In genomic region chr3:119173325-119173724, GRCh38 we compare ENCODE assay signal across 22 cellular contexts. TPM values are rescaled to one million over a fixed set of nuclear protein-coding genes. Genes with fewer than 3 reads are reported as not detected.
DNase-seq lines count a peak whose midpoint lies in the region; ATAC-seq and TF ChIP-seq lines count a peak whose summit lies in the region.
"Had no signal": no experiment of that assay in that cellular context is flagged by ENCODE, and none has a peak within 500 bp of the region (broad histone marks: within the 10 kb centered on the region; RNA-seq: fewer than 3 reads in every experiment).

Gene UPK1B, plus strand, starts transcription at chr3:119173598. Its CDS starts 13,144 bp downstream, at chr3:119186742.

- no peak within 1 kb of the TSS for H3K4me3 ChIP-seq in GM23248
- H3K4me3 ChIP-seq: gastroesophageal sphincter, sigmoid colon, transverse colon had no signal

- H4K20me1 ChIP-seq in GM23248 (ENCODE audit: insufficient read depth): no peaks in the 10 kb centered on the region

- no peaks in the 10 kb centered on the region for H3K27me3 ChIP-seq in GM23248 (replicated peaks; ENCODE audit: insufficient read depth)
- H3K27me3 ChIP-seq: gastroesophageal sphincter, sigmoid colon, transverse colon had no signal

- no peaks in the 10 kb centered on the region for H3K9me2 ChIP-seq in GM23248 (ENCODE audit: insufficient read depth)

- H3K9me3 Mint-ChIP-seq in WTC11: peaks cover 3% of the 10 kb centered on the region; the same call in 1 of the 2 replicates
- no peaks in the 10 kb centered on the region for H3K9me3 Mint-ChIP-seq in osteocyte (ENCODE audit: unreplicated experiment)
- H3K9me3 Mint-ChIP-seq: activated T-cell treated with anti-CD3 and anti-CD28 coated beads, Interleukin-2, amount 50 U/mL, for 4 hours had no signal

- H3K4me3 Mint-ChIP-seq in WTC11: peak within 1 kb of the TSS; percentile 26; the same call in 1 of the 2 replicates
- H3K4me3 Mint-ChIP-seq in osteocyte (ENCODE audit: unreplicated experiment): peak within 1 kb of the TSS; percentile 8
- H3K4me3 Mint-ChIP-seq: activated T-cell treated with anti-CD3 and anti-CD28 coated beads, Interleukin-2, amount 50 U/mL, for 4 hours had no signal

- CTCF ChIA-PET in WTC11 (lab: Charles Lee): interaction anchor here (0.7 to 1.6 kb wide), 6 partner anchors 67 to 570 kb away, joined by 3 to 7 read pairs (median 4); partner anchors contain the start of gene B4GALT4

- ATAC-seq in WTC11 (peak; percentile 100), HG03095 (IDR thresholded peaks at IDR 0.05; ENCODE audit: unreplicated experiment) (no peak), HG03139 (IDR thresholded peaks at IDR 0.05; ENCODE audit: unreplicated experiment) (no peak)
- ATAC-seq: activated T-cell treated with anti-CD3 and anti-CD28 coated beads, Interleukin-2, amount 50 U/mL, for 4 hours; gastroesophageal sphincter; left colon had no signal

- H3K36me3 Mint-ChIP-seq in WTC11 (no peaks in the 10 kb centered on the region), osteocyte (ENCODE audit: unreplicated experiment) (no peaks in the 10 kb centered on the region)

- H3F3A ChIP-seq in GM23248 (ENCODE audit: insufficient read depth): peaks cover 8% of the 10 kb centered on the region; the same call in 1 of the 2 replicates

- 0 out of 2 replicates have a peak within 1 kb of the TSS, but pooled peaks have one; percentile 14 for H2AFZ ChIP-seq in GM23248

- DNase-seq in GM23248 (no peak), WTC11 (ENCODE audit: low spot score) (peak; percentile 62), islet precursor cell (peak; percentile 85), osteocyte (ENCODE audit: extremely low spot score, unreplicated experiment) (no peak), NCI-H1105 (lab: John Stamatoyannopoulos, UW) (no peak)
- no peak for DNase-seq in NK-92 treated with Interleukin-12 subunit alpha and Interleukin-12 subunit beta, amount 100 ng/mL, for 24 hours (lab: John Stamatoyannopoulos, UW)
- DNase-seq: activated T-cell treated with anti-CD3 and anti-CD28 coated beads, Interleukin-2, amount 50 U/mL, for 4 hours; cerebellar nuclear complex; GF-D8; left colon; NCI-H2081 treated with DMSO at 0.1 percent for 48 hours; SHP77 treated with DMSO at 0.1 percent for 48 hours; sigmoid colon; stimulated activated CD4-positive, alpha-beta T cell treated with anti-CD3 and anti-CD28 coated beads, Interleukin-4, amount 100 ng/mL, for 1 hour; T-helper 9 cell; transverse colon had no signal

- H3K27ac ChIP-seq in GM23248: no peak within 1 kb of the TSS
- H3K27ac ChIP-seq: gastroesophageal sphincter, sigmoid colon, transverse colon had no signal

- H3K9ac ChIP-seq in GM23248: no peak within 1 kb of the TSS

- peaks cover 8% of the 10 kb centered on the region for H3K4me1 ChIP-seq in GM23248 (ENCODE audit: insufficient read depth)
- H3K4me1 ChIP-seq: gastroesophageal sphincter, sigmoid colon had no signal

- no peaks in the 10 kb centered on the region for H3K79me2 ChIP-seq in GM23248 (ENCODE audit: insufficient read depth)

- H3K36me3 ChIP-seq in GM23248 (ENCODE audit: low read depth): no peaks in the 10 kb centered on the region
- H3K36me3 ChIP-seq: gastroesophageal sphincter, sigmoid colon, transverse colon had no signal

- POLR2A ChIA-PET in WTC11 (lab: Charles Lee): no interaction called here

- 51 to 53% methylated on average over 13 of the region's 13 CpGs for WGBS in GM23248 (ENCODE audit: low coverage in 1 of 2, low lambda C conversion rate in 2 of 2, missing lambda C conversion rate in 2 of 2), 2 experiments

- no peaks in the 10 kb centered on the region for H3K9me3 ChIP-seq in GM23248 (ENCODE audit: low read depth)
- H3K9me3 ChIP-seq: gastroesophageal sphincter, sigmoid colon, transverse colon had no signal

- no peak within 1 kb of the TSS for H3K4me2 ChIP-seq in GM23248 (ENCODE audit: unreplicated experiment)

- H3K27me3 Mint-ChIP-seq in WTC11 (ENCODE audit: low read depth) (peaks cover 7% of the 10 kb centered on the region; the same call in 1 of the 2 replicates), osteocyte (ENCODE audit: unreplicated experiment) (no peaks in the 10 kb centered on the region)

- H3K4me1 Mint-ChIP-seq in WTC11: peaks cover 13% of the 10 kb centered on the region
- peaks cover 24% of the 10 kb centered on the region for H3K4me1 Mint-ChIP-seq in osteocyte (ENCODE audit: unreplicated experiment)

- TF ChIP-seq CTCF in WTC11 (IDR thresholded peaks at IDR 0.05) (no peak), osteocyte (IDR thresholded peaks at IDR 0.05) (no peak)

- H3K27ac Mint-ChIP-seq in WTC11 (no peak within 1 kb of the TSS), osteocyte (ENCODE audit: unreplicated experiment) (no peak within 1 kb of the TSS)

- in situ Hi-C loops in GM23248 (cut with MboI): no loop called here

TF ChIP-seq in WTC11, 78 proteins besides CTCF, POLR2A, EP300 and RAD21 (continues in another document):
- TF ChIP-seq ZSCAN18 (CRISPR knock-in tag; IDR thresholded peaks at IDR 0.05): no peak
- TF ChIP-seq USF1 (CRISPR knock-in tag; IDR thresholded peaks at IDR 0.05): 0 out of 2 replicates have a peak, but pooled peaks have one; percentile 45
- TF ChIP-seq IRF2 (CRISPR knock-in tag; IDR thresholded peaks at IDR 0.05; ENCODE audit: borderline replicate concordance, low read depth): no peak
- no peak for TF ChIP-seq ATF2 (CRISPR knock-in tag; IDR thresholded peaks at IDR 0.05; ENCODE audit: borderline replicate concordance, low read depth)
- TF ChIP-seq AFF4 (CRISPR knock-in tag; IDR thresholded peaks at IDR 0.05; ENCODE audit: borderline replicate concordance): no peak
- no peak for TF ChIP-seq EMX1 (CRISPR knock-in tag; IDR thresholded peaks at IDR 0.05)
- no peak for TF ChIP-seq SOX15 (CRISPR knock-in tag; IDR thresholded peaks at IDR 0.05)
- TF ChIP-seq USF2 (CRISPR knock-in tag; IDR thresholded peaks at IDR 0.05): peak; percentile 72

RNA-seq across cellular contexts. Expression of gene UPK1B, which starts in this region (rescaled TPM):
- total RNA-seq in GM23248 (2014; rRNA removed; shearing (Covaris generic)): 0.13 TPM in 1 of 2 replicates, not detected in the other
- not detected in 2 replicates for polyA plus RNA-seq in GM23248 (2016; fragmentation: Nextera tagmentation; extraction: Ambion mirVana)
- 0.18 to 0.42 TPM (median 0.41 TPM) in 3 replicates for total RNA-seq in WTC11 (2021)
- total RNA-seq in osteocyte: 0.24 TPM in 1 of 2 replicates, not detected in the other
- total RNA-seq: activated T-cell treated with anti-CD3 and anti-CD28 coated beads, Interleukin-2, amount 50 U/mL, for 4 hours; HT-29; left colon; MCF 10A; myocyte; sigmoid colon had no signal
- polyA plus RNA-seq: sigmoid colon had no signal

Comparison
In these comparisons a context has a peak if more than half of its experiments do, and no peak if none do; other contexts are left out.
1. Peak in DNase-seq and ATAC-seq in WTC11; RNA of the gene not detected or under 1 TPM.